In the genomic region with DNA sequence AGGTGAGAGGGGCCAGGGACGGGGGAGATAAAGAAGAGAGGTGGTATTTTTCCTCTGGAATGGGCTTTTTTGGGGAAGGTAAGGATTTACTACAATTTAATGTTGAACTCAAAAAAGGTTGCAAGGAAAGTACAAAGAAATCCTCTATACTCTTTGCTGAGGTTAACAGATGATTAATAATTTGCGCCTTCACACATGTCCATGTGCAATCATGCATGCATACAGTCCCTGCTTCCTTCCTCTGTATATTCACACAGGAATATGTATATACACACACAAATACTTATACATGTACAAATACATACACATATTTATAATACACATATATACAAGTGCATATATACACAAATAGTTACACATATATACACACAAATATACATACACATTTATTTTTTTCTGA, we compare ENCODE assay signal across 21 cellular contexts.
A peak's percentile ranks its signal among the peaks of the same experiment; 100 is the strongest.
DNase-seq lines count a peak whose midpoint lies in the region; ATAC-seq lines count a peak whose summit lies in the region.
"Had no signal": no experiment of that assay in that cellular context is flagged by ENCODE, and none has a peak within 500 bp of the region (broad histone marks: within the 10 kb centered on the region; RNA-seq: fewer than 3 reads in every experiment).

No MANE protein-coding gene starts in this region.

- DNase-seq in NCI-H526 treated with DMSO at 0.1 percent for 48 hours (lab: John Stamatoyannopoulos, UW) (peak; percentile 100), NCI-H187 treated with DMSO at 0.1 percent for 48 hours (lab: John Stamatoyannopoulos, UW) (no peak)
- DNase-seq in activated T-cell treated with anti-CD3 and anti-CD28 coated beads, Interleukin-2, amount 50 U/mL, for 1 hour, result no peak
- DNase-seq: activated CD4-positive, alpha-beta T cell treated with anti-CD3 and anti-CD28 coated beads, Interleukin-2, amount 50 U/mL, for 4 hours; activated effector memory CD4-positive, alpha-beta T cell treated with anti-CD3 and anti-CD28 coated beads, Interleukin-2, amount 50 U/mL, for 16 hours; activated naive CD8-positive, alpha-beta T cell treated with anti-CD3 and anti-CD28 coated beads, Interleukin-2, amount 50 U/mL, for 24 hours; CD4-positive, CD25-positive, alpha-beta regulatory T cell; effector CD4-positive, alpha-beta T cell; foreskin keratinocyte; midbrain; natural killer cell; NCI-H1694; NCI-H69; right cardiac atrium; stimulated activated CD4-positive, alpha-beta T cell treated with anti-CD3 and anti-CD28 coated beads, Interleukin-4, amount 100 ng/mL, for 24 hours; stimulated activated naive CD4-positive, alpha-beta T cell treated with Interleukin-2 at 50 U/mL for 16 hours had no signal

- ATAC-seq in GM18870 (IDR thresholded peaks at IDR 0.05; ENCODE audit: unreplicated experiment) (peak; percentile 72), GM21528 (IDR thresholded peaks at IDR 0.05; ENCODE audit: low FRiP score, unreplicated experiment) (peak; percentile 45), HG03103 (IDR thresholded peaks at IDR 0.05; ENCODE audit: low read depth, unreplicated experiment) (peak; percentile 61), HG03457 (IDR thresholded peaks at IDR 0.05; ENCODE audit: unreplicated experiment) (no peak), GM21360 (IDR thresholded peaks at IDR 0.05; ENCODE audit: unreplicated experiment) (no peak)
- ATAC-seq: activated naive CD8-positive, alpha-beta T cell treated with anti-CD3 and anti-CD28 coated beads, Interleukin-2, amount 50 U/mL, for 24 hours; foreskin keratinocyte; natural killer cell; right cardiac atrium had no signal

Comparison
In these comparisons a context has a peak if more than half of its experiments do, and no peak if none do; other contexts are left out.
1. ATAC-seq: peak in GM18870 (single experiment), GM21528 (single experiment) and HG03103 (single experiment); none in HG03457 (single experiment) and GM21360 (single experiment).